In the genomic region with DNA sequence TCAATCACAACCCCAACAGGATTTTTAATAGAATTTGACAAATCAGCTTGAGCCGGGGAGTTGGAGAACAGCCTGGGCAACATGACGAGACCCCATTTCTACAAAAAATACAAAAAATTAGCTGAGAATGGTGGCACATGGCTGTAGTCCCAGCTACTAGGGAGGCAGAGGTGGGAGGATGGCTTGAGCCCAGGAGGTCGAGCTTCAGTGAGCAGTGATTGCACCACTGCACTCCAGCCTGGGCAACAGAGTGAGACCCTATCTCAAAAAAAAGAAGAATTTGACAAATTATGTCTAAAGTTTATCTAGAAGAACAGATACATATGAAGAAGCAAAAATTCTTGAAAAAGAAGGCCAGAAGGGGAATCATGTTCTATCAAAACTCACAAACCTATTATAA, we compare ENCODE assay signal across 23 cellular contexts.
"Had no signal": no experiment of that assay in that cellular context is flagged by ENCODE, and none has a peak within 500 bp of the region (broad histone marks: within the 10 kb centered on the region; RNA-seq: fewer than 3 reads in every experiment).

No MANE protein-coding gene starts in this region.

- H3K9me3 ChIP-seq: esophagus muscularis mucosa, gastroesophageal sphincter, heart left ventricle, left lung, lower lobe of right lung, mucosa of descending colon had no signal

- H3K27ac Mint-ChIP-seq: mesothelial cell of epicardium, naive B cell had no signal

- H3K27me3 Mint-ChIP-seq: naive B cell had no signal

- H3K4me1 Mint-ChIP-seq: mesothelial cell of epicardium, naive B cell had no signal

- H3K79me2 ChIP-seq: hepatocyte had no signal

- ATAC-seq: foreskin keratinocyte, gastroesophageal sphincter, heart left ventricle, left cardiac atrium, left lung, left ventricle myocardium superior, lower lobe of right lung, mucosa of descending colon had no signal

- FAIRE-seq: colon, endothelial cell of umbilical vein, frontal cortex, islet of Langerhans, keratinocyte had no signal

- H3K27me3 ChIP-seq: dorsolateral prefrontal cortex, esophagus muscularis mucosa, foreskin keratinocyte, gastroesophageal sphincter, heart left ventricle, hepatocyte, left lung had no signal

- H2AFZ ChIP-seq: hepatocyte had no signal

- H3K4me3 ChIP-seq: coronary artery, dorsolateral prefrontal cortex, esophagus muscularis mucosa, gastroesophageal sphincter, heart left ventricle, hepatocyte, left lung, lower lobe of right lung, mucosa of descending colon had no signal

- H3K4me2 ChIP-seq: hepatocyte had no signal

- H3K36me3 Mint-ChIP-seq: naive B cell had no signal

- H3K4me1 ChIP-seq: foreskin keratinocyte, gastroesophageal sphincter, left lung, lower lobe of right lung had no signal

- H3K4me3 Mint-ChIP-seq: mesothelial cell of epicardium, naive B cell had no signal

- DNase-seq: dermis blood vessel endothelial cell; dorsolateral prefrontal cortex; effector CD4-positive, alpha-beta T cell; effector memory CD4-positive, alpha-beta T cell; foreskin keratinocyte; heart left ventricle; left cardiac atrium; left lung; left ventricle myocardium superior; lower lobe of right lung; mesenchymal stem cell; mucosa of descending colon; naive B cell had no signal

- H3K27ac ChIP-seq: coronary artery, dorsolateral prefrontal cortex, esophagus muscularis mucosa, foreskin keratinocyte, gastroesophageal sphincter, heart left ventricle, hepatocyte, left lung, lower lobe of right lung had no signal
